8 cellular contexts compared by ENCODE assay signal in genomic region chr17:75394332-75394918, GRCh38. TPM values are rescaled to one million over a fixed set of nuclear protein-coding genes. Genes with fewer than 3 reads are reported as not detected.
DNase-seq lines count a peak whose midpoint lies in the region; ATAC-seq and TF ChIP-seq lines count a peak whose summit lies in the region.

No MANE protein-coding gene starts in this region.

- H3K27ac ChIP-seq in KMS-11: peak overlapping the region; percentile 6; the same call in 1 of the 2 replicates

- H3K9me3 Mint-ChIP-seq in MCF 10A (ENCODE audit: unreplicated experiment): no peaks in the 10 kb centered on the region

- POLR2A ChIA-PET in MCF 10A (lab: Yijun Ruan, JAX): interaction anchor here (0.6 to 5.8 kb wide), 27 partner anchors 9 to 460 kb away, joined by 3 to 108 read pairs (median 7); partner anchors contain the start of genes GGA3, GRB2, LLGL2 and MIF4GD

- H3K9me3 ChIP-seq in mucosa of descending colon: no peaks in the 10 kb centered on the region

- H3K4me3 Mint-ChIP-seq in MCF 10A (ENCODE audit: unreplicated experiment): peak overlapping the region; percentile 95

- H4K20me1 ChIP-seq in KMS-11 (ENCODE audit: insufficient read depth): peaks cover 33% of the 10 kb centered on the region

- peaks cover 23% of the 10 kb centered on the region for H3K36me3 Mint-ChIP-seq in MCF 10A (ENCODE audit: insufficient read depth, unreplicated experiment)

- no peaks in the 10 kb centered on the region for H3K36me3 ChIP-seq in KMS-11 (ENCODE audit: insufficient read depth)
- no peaks in the 10 kb centered on the region for H3K36me3 ChIP-seq in mucosa of descending colon (ENCODE audit: low read depth)

- peak overlapping the region; percentile 35 for H3K4me2 ChIP-seq in KMS-11

- peak overlapping the region; percentile 13; the same call in 1 of the 2 replicates for H3K9ac ChIP-seq in KMS-11

- H3K4me1 ChIP-seq in KMS-11 (ENCODE audit: low read depth, poor library complexity, severe bottlenecking) (peaks cover 30% of the 10 kb centered on the region), mucosa of descending colon (ENCODE audit: low read depth) (peaks cover 38% of the 10 kb centered on the region)

- peaks cover 32% of the 10 kb centered on the region for H3K4me1 Mint-ChIP-seq in MCF 10A (ENCODE audit: insufficient read depth, unreplicated experiment)

- H3K4me3 ChIP-seq in KMS-11 (IDR thresholded peaks at IDR 0.05; ENCODE audit: insufficient read depth, low read depth, low read length): no peak overlapping the region
- H3K4me3 ChIP-seq in mucosa of descending colon: no peak overlapping the region

- no peak for DNase-seq in MCF 10A (ENCODE audit: unreplicated experiment)
- DNase-seq in mucosa of descending colon: no peak
- no peak for DNase-seq in NCI-H1092 (lab: John Stamatoyannopoulos, UW)
- DNase-seq in NCI-H1048 (lab: John Stamatoyannopoulos, UW): no peak

- H3K27me3 ChIP-seq in KMS-11 (ENCODE audit: insufficient read depth, low read depth): no peaks in the 10 kb centered on the region

- CTCF ChIA-PET in MCF 10A (lab: Yijun Ruan, JAX): interaction anchor here (0.5 to 1.8 kb wide), 13 partner anchors 14 to 409 kb away, joined by 3 to 7 read pairs (median 3); partner anchors contain the start of gene MIF4GD

- peaks cover 96% of the 10 kb centered on the region for H3K79me2 ChIP-seq in KMS-11 (ENCODE audit: insufficient read depth, low read depth)

- intact Hi-C loops in MCF 10A (cut with micrococcal nuclease): loop anchor here (5.0 kb wide), 1 partner anchor 47 kb away; no protein-coding TSS in a partner anchor
- intact Hi-C loops in mucosa of descending colon (cut with DNase I, micrococcal nuclease): no loop called here

- TSS peak; percentile 78 for BruUV-seq in MCF 10A (replicated peaks; lab: Mats Ljungman, UMichigan)

- TF ChIP-seq CTCF in KMS-11 (conservative IDR thresholded peaks at IDR 0.05; ENCODE audit: low read depth, low read length): no peak
- TF ChIP-seq CTCF in MCF 10A (IDR thresholded peaks at IDR 0.05; ENCODE audit: unreplicated experiment): no peak
- no peak for TF ChIP-seq CTCF in mucosa of descending colon (IDR thresholded peaks at IDR 0.05)

- H2AFZ ChIP-seq in KMS-11 (ENCODE audit: low read depth): no peak overlapping the region

- peak; percentile 19 for ATAC-seq in GM19438 (IDR thresholded peaks at IDR 0.05; ENCODE audit: low read depth, unreplicated experiment)
- peak; percentile 21 for ATAC-seq in mucosa of descending colon
- ATAC-seq in GM19452 (IDR thresholded peaks at IDR 0.05; ENCODE audit: unreplicated experiment): no peak
- no peak for ATAC-seq in GM21390 (IDR thresholded peaks at IDR 0.05; ENCODE audit: unreplicated experiment)

- no peaks in the 10 kb centered on the region for H3K27me3 Mint-ChIP-seq in MCF 10A (ENCODE audit: insufficient read depth, unreplicated experiment)

- H3K27ac Mint-ChIP-seq in MCF 10A (ENCODE audit: low read depth, unreplicated experiment): peak overlapping the region; percentile 85

RNA-seq across cellular contexts. Expression of gene GRB2, which starts 11.1 kb away (rescaled TPM):
- 67.1 and 74.6 TPM in 2 replicates for total RNA-seq in MCF 10A (2022)
- total RNA-seq in mucosa of descending colon: 100 to 1,000 TPM in 2 of 3 donors, 10 to 100 TPM in 1; 97.8 to 116 (median 102) TPM

Comparison
In these comparisons a context has a peak if more than half of its experiments do, and no peak if none do; other contexts are left out.
1. ATAC-seq: peak in GM19438 (single experiment) and mucosa of descending colon (single experiment); none in GM19452 (single experiment) and GM21390 (single experiment).